Comparison of ENCODE assay signal across 8 cellular contexts in the genomic region with DNA sequence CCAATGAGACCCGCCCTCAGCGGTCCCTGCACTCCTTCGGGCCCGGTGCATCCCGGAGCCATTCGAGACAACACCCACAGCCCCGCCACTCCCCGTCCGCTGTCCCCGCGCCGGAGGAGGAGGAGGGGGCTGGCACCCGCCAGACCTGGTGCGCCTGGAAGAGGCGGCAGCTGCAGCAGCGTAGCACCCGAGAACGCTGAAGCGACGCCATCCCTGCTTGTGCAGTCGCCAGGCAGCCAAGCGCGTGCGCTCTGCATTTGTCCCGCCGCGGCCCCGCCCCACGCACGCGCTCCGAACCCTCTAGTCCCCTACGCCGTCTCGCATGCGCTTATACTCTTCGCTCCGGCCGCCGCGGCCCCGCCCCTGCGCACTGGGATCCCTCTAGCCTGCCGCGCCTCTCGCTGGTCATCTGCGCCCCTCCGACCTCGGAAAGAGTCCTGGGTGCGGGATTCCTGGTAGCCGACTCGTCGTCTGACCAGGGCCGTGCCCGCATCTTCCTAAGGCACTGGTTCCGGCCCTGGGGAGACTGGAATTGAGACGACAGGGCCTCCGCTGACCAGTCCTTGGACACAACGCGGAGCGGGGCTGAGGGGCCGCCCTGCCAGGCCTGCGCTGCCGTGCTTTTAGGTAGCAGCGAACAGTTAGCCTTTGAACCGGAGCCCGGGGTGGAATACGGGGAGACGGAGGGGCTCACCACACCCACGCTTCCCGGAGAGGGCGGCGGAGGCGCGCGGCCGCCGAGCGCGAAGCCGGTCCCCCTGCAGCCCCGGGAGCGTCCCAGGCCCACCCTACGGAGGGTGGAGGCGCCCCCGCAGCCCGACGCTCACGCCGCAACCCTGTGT. TPM values are rescaled to one million over a fixed set of nuclear protein-coding genes. Genes with fewer than 3 reads are reported as not detected.
DNase-seq lines count a peak whose midpoint lies in the region; ATAC-seq and TF ChIP-seq lines count a peak whose summit lies in the region.

MRNIP (minus strand) TSS at position 232 of the 842 bp plus-strand sequence; CDS start at position 211, 21 bp downstream.

- H3K36me3 ChIP-seq in BJ (ENCODE audit: control insufficient read depth, insufficient read depth, low read length) = peaks cover 15% of the 10 kb centered on the region

- CTCF ChIA-PET in BJ (lab: Yijun Ruan, JAX) = interaction anchor here (1.5 kb wide), 1 partner anchor 11 kb away, joined by 3 read pairs; no protein-coding TSS in a partner anchor

- POLR2A ChIA-PET in BJ (lab: Charles Lee) = interaction anchor here (0.6 kb wide), 1 partner anchor 19 kb away, joined by 4 read pairs; no protein-coding TSS in a partner anchor

- no peaks in the 10 kb centered on the region for H3K27me3 ChIP-seq in BJ (ENCODE audit: control insufficient read depth, insufficient read depth, low read length)

- ATAC-seq in HG03442 (IDR thresholded peaks at IDR 0.05; ENCODE audit: unreplicated experiment) (peak; percentile 95), left lobe of liver (peak; percentile 95)

- peak; percentile 28; the same call in 1 of the 2 replicates for TF ChIP-seq CTCF in BJ (IDR thresholded peaks at IDR 0.05; ENCODE audit: insufficient read depth, low read depth, low read length)

- H3K4me3 ChIP-seq in BJ (ENCODE audit: low read depth, low read length) = peak within 1 kb of the TSS; percentile 95

- DNase-seq in BJ (ENCODE audit: low read depth) (peak; percentile 77), GM19238 (ENCODE audit: insufficient read length, low spot score) (peak; percentile 97), NCI-H526 (lab: John Stamatoyannopoulos, UW) (peak; percentile 82 to 96), dedifferentiated amniotic fluid mesenchymal stem cell (ENCODE audit: extremely low spot score) (peak; percentile 92), left lobe of liver (ENCODE audit: low spot score) (peak; percentile 98)
- DNase-seq in activated CD4-positive, alpha-beta T cell treated with anti-CD3 and anti-CD28 coated beads, Interleukin-2, amount 50 U/mL, for 1 hour = peak; percentile 87
- DNase-seq in stimulated activated CD4-positive, alpha-beta T cell treated with anti-CD3 and anti-CD28 coated beads, Interleukin-2, amount 100 ng/mL, for 4 hours (ENCODE audit: low read depth) = peak; percentile 86

RNA-seq across cellular contexts. Expression of gene MRNIP, which starts in this region (rescaled TPM):
- 12.6 and 14.1 TPM in 2 replicates for polyA plus RNA-seq in BJ (2011; rRNA removed)
- 3.7 and 9.5 TPM in 2 replicates for polyA minus RNA-seq in BJ (2011; rRNA and poly(A)+ RNA removed)
- total RNA-seq in left lobe of liver = 12.8 TPM

Comparison
In these comparisons a context has a peak if more than half of its experiments do, and no peak if none do; other contexts are left out.
1. Peak in every context shown above with its lines: DNase-seq, ATAC-seq and H3K4me3 ChIP-seq.